Comparison of ENCODE assay signal across 20 cellular contexts in the genomic region with DNA sequence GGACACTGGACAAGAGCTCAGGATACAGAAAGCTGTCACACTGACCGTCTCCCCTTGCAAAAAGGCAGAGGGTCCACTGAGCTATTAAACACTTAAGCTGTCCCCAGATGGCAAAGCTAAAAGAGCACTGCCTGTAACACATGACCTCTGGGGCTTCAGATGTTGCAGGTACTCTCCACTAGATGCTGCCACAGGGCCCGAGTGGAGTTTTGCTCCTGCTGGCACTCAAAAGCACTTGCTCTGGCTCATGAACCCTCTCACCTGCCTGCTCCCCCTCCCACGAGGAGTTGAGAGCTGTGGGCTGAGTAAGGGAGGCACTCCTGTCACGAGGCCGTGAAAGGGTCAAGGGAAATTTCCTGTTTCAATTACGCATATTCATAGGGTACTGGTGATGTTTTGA.
DNase-seq lines count a peak whose midpoint lies in the region; ATAC-seq and TF ChIP-seq lines count a peak whose summit lies in the region.
"Had no signal": no experiment of that assay in that cellular context is flagged by ENCODE, and none has a peak within 500 bp of the region (broad histone marks: within the 10 kb centered on the region; RNA-seq: fewer than 3 reads in every experiment).

No MANE protein-coding gene starts in this region.

- no peak overlapping the region for H3K27ac ChIP-seq in HCT116 (ENCODE audit: low read depth, low read length)
- H3K27ac ChIP-seq in VCaP: no peak overlapping the region
- peak overlapping the region; percentile 55 for H3K27ac ChIP-seq in muscle layer of colon (ENCODE audit: low read depth, low read length)
- no peak overlapping the region for H3K27ac ChIP-seq in foreskin keratinocyte
- H3K27ac ChIP-seq: 22Rv1, neural progenitor cell, SJSA1 had no signal

- TF ChIP-seq CTCF in HCT116 (IDR thresholded peaks at IDR 0.05 in 2 of 3, conservative IDR thresholded peaks at IDR 0.05 in 1 of 3; ENCODE audit: borderline replicate concordance in 1 of 3, insufficient read depth in 1 of 3, low read depth in 2 of 3, low read length in 2 of 3): peak in 1 of 3 experiments; percentile 16; a peak in 1 of 6 replicates
- peak; percentile 47 for TF ChIP-seq CTCF in VCaP (conservative IDR thresholded peaks at IDR 0.05)
- TF ChIP-seq CTCF in foreskin keratinocyte (conservative IDR thresholded peaks at IDR 0.05): no peak

- no peaks in the 10 kb centered on the region for H3K9me2 ChIP-seq in HCT116 (ENCODE audit: insufficient read depth)

- H3K4me3 ChIP-seq in HCT116 (replicated peaks in 1 of 2; ENCODE audit: low read depth in 1 of 2, low read length in 2 of 2) (no peak overlapping the region), muscle layer of colon (ENCODE audit: low read depth in 1 of 2, low read length in 2 of 2) (no peak overlapping the region)
- H3K4me3 ChIP-seq: neural progenitor cell, SJSA1 had no signal

- BruUV-seq in HCT116 (replicated peaks; lab: Mats Ljungman, UMichigan): no TSS peak

- peaks cover 11% of the 10 kb centered on the region for H3K9me3 Mint-ChIP-seq in activated naive CD4-positive, alpha-beta T cell treated with anti-CD3 and anti-CD28 coated beads for 36 hours

- H3K9me3 ChIP-seq in HCT116 (ENCODE audit: control insufficient read depth in 1 of 2, insufficient read depth in 1 of 2, low read depth in 1 of 2, low read length in 2 of 2): peaks cover 4 to 7% of the 10 kb centered on the region in 2 experiments; a peak in 2 of 4 replicates
- H3K9me3 ChIP-seq in muscle layer of colon (ENCODE audit: low read length): no peaks in the 10 kb centered on the region

- H3K4me1 ChIP-seq in HCT116 (ENCODE audit: control insufficient read depth in 1 of 2, insufficient read depth in 2 of 2, low read length in 2 of 2) (peaks cover 0 to 2% of the 10 kb centered on the region in 2 experiments; a peak in 1 of 4 replicates), muscle layer of colon (ENCODE audit: insufficient read depth, low read length) (peaks cover 51% of the 10 kb centered on the region), foreskin keratinocyte (no peaks in the 10 kb centered on the region)
- H3K4me1 ChIP-seq: neural progenitor cell, SJSA1 had no signal

- DNase-seq in DMS 273 (lab: John Stamatoyannopoulos, UW; ENCODE audit: unreplicated experiment) (peak; percentile 39), DMS 273 treated with DMSO at 0.1 percent for 48 hours (lab: John Stamatoyannopoulos, UW) (no peak), HCT116 (ENCODE audit: low read depth, low spot score) (no peak), foreskin keratinocyte (no peak), NCI-H187 treated with DMSO at 0.1 percent for 48 hours (lab: John Stamatoyannopoulos, UW) (no peak)
- DNase-seq in activated naive CD4-positive, alpha-beta T cell treated with anti-CD3 and anti-CD28 coated beads for 36 hours: no peak
- DNase-seq: activated B cell treated with CpG ODN at 0.5 μM for 24 hours; activated CD8-positive, alpha-beta T cell treated with anti-CD3 and anti-CD28 coated beads, Interleukin-2, amount 10 ng/mL, durations not matched to agents 7 days and 5 days; activated T-cell treated with anti-CD3 and anti-CD28 coated beads, Interleukin-2, amount 50 U/mL, for 72 hours; Kasumi-1; kidney glomerular epithelial cell; NCI-H1436; NCI-H446; stimulated activated CD4-positive, alpha-beta T cell treated with anti-CD3 and anti-CD28 coated beads, Interleukin-12 subunit alpha, Interleukin-12 subunit beta, amount 100 ng/mL, for 4 hours had no signal

- H3K79me2 ChIP-seq in HCT116 (ENCODE audit: insufficient read depth, low read length): 0 out of 2 replicates have a peak, but pooled peaks cover 5% of the 10 kb centered on the region

- no peaks in the 10 kb centered on the region for H3K4me1 Mint-ChIP-seq in activated naive CD4-positive, alpha-beta T cell treated with anti-CD3 and anti-CD28 coated beads for 36 hours (ENCODE audit: low read depth)

- ATAC-seq in HCT116 (peak; percentile 72), foreskin keratinocyte (no peak)
- ATAC-seq: activated CD8-positive, alpha-beta T cell treated with anti-CD3 and anti-CD28 coated beads, Interleukin-2, amount 10 ng/mL, durations not matched to agents 7 days and 5 days; activated naive CD4-positive, alpha-beta T cell treated with anti-CD3 and anti-CD28 coated beads, Interleukin-2, amount 50 U/mL, for 72 hours; activated T-cell treated with anti-CD3 and anti-CD28 coated beads, Interleukin-2, amount 50 U/mL, for 72 hours had no signal

- no peak overlapping the region for H3K27ac Mint-ChIP-seq in activated naive CD4-positive, alpha-beta T cell treated with anti-CD3 and anti-CD28 coated beads for 36 hours
- H3K27ac Mint-ChIP-seq: activated B cell treated with CpG ODN at 0.5 μM for 24 hours; activated CD8-positive, alpha-beta T cell treated with anti-CD3 and anti-CD28 coated beads, Interleukin-2, amount 10 ng/mL, durations not matched to agents 7 days and 5 days; activated naive CD4-positive, alpha-beta T cell treated with anti-CD3 and anti-CD28 coated beads, Interleukin-2, amount 50 U/mL, for 72 hours; activated T-cell treated with anti-CD3 and anti-CD28 coated beads, Interleukin-2, amount 50 U/mL, for 72 hours; neural progenitor cell had no signal

- H3K9ac ChIP-seq in HCT116 (ENCODE audit: low read length): no peak overlapping the region
- H3K9ac ChIP-seq in muscle layer of colon (ENCODE audit: low read length): no peak overlapping the region
- H3K9ac ChIP-seq: neural progenitor cell had no signal

- no peaks in the 10 kb centered on the region for H3K27me3 Mint-ChIP-seq in activated naive CD4-positive, alpha-beta T cell treated with anti-CD3 and anti-CD28 coated beads for 36 hours (ENCODE audit: low read depth)
- H3K27me3 Mint-ChIP-seq: activated B cell treated with CpG ODN at 0.5 μM for 24 hours had no signal

- no peak overlapping the region for H3K4me2 ChIP-seq in HCT116 (ENCODE audit: low read length)
- H3K4me2 ChIP-seq: neural progenitor cell had no signal

- H3K27me3 ChIP-seq in HCT116 (ENCODE audit: insufficient read depth, low read length): no peaks in the 10 kb centered on the region
- no peaks in the 10 kb centered on the region for H3K27me3 ChIP-seq in muscle layer of colon (ENCODE audit: control insufficient read depth in 1 of 2, insufficient read depth in 2 of 2, low read length in 2 of 2)
- H3K27me3 ChIP-seq in foreskin keratinocyte: no peaks in the 10 kb centered on the region
- H3K27me3 ChIP-seq: neural progenitor cell, SJSA1 had no signal

- intact Hi-C loops in HCT116 (cut with micrococcal nuclease): no loop called here
- intact Hi-C loops in activated naive CD4-positive, alpha-beta T cell treated with anti-CD3 and anti-CD28 coated beads for 36 hours (cut with micrococcal nuclease): no loop called here

- TF ChIP-seq RAD21 in HCT116 (IDR thresholded peaks at IDR 0.05; ENCODE audit: low read depth): peak; percentile 29; the same call in 1 of the 2 replicates

- POLR2A ChIA-PET in HCT116 (lab: Charles Lee): no interaction called here

- peaks cover 13% of the 10 kb centered on the region for H3K36me3 Mint-ChIP-seq in activated naive CD4-positive, alpha-beta T cell treated with anti-CD3 and anti-CD28 coated beads for 36 hours (ENCODE audit: low read depth)

- CTCF ChIA-PET in HCT116 (lab: Charles Lee): no interaction called here
- CTCF ChIA-PET in activated naive CD4-positive, alpha-beta T cell treated with anti-CD3 and anti-CD28 coated beads for 36 hours (lab: Charles Lee): interaction anchor here (1.2 to 1.6 kb wide), 2 partner anchors 8 to 10 kb away, joined by 3 to 4 read pairs; no protein-coding TSS in a partner anchor

- TF ChIP-seq POLR2A in HCT116 (IDR thresholded peaks at IDR 0.05; ENCODE audit: borderline replicate concordance, extremely low read depth, insufficient read depth, insufficient read length): no peak

- H2AFZ ChIP-seq in HCT116 (ENCODE audit: low read depth, low read length, poor library complexity, severe bottlenecking): no peak overlapping the region
- H2AFZ ChIP-seq: neural progenitor cell had no signal

- RAD21 ChIA-PET in HCT116 (lab: Charles Lee; ENCODE audit: low non-redundant PET in 1 of 2, low total read pairs in 2 of 2, uncharacterized antibody in 2 of 2, unreplicated experiment in 2 of 2): no interaction called here

- H3K4me3 Mint-ChIP-seq in activated naive CD4-positive, alpha-beta T cell treated with anti-CD3 and anti-CD28 coated beads for 36 hours: no peak overlapping the region
- H3K4me3 Mint-ChIP-seq: activated B cell treated with CpG ODN at 0.5 μM for 24 hours; activated CD8-positive, alpha-beta T cell treated with anti-CD3 and anti-CD28 coated beads, Interleukin-2, amount 10 ng/mL, durations not matched to agents 7 days and 5 days; activated T-cell treated with anti-CD3 and anti-CD28 coated beads, Interleukin-2, amount 50 U/mL, for 72 hours; neural progenitor cell had no signal

- H4K20me1 ChIP-seq in HCT116 (ENCODE audit: insufficient read depth): no peaks in the 10 kb centered on the region

- no peaks in the 10 kb centered on the region for H3K36me3 ChIP-seq in HCT116 (ENCODE audit: control insufficient read depth in 1 of 2, insufficient read depth in 2 of 2, low read length in 2 of 2)
- no peaks in the 10 kb centered on the region for H3K36me3 ChIP-seq in muscle layer of colon (ENCODE audit: insufficient read depth, low read length)
- H3K36me3 ChIP-seq: SJSA1 had no signal

TF ChIP-seq in HCT116, 20 proteins besides CTCF, POLR2A, EP300 and RAD21:
- no peak for TF ChIP-seq SRF (IDR thresholded peaks at IDR 0.05; ENCODE audit: low read depth)
